In the genomic region with DNA sequence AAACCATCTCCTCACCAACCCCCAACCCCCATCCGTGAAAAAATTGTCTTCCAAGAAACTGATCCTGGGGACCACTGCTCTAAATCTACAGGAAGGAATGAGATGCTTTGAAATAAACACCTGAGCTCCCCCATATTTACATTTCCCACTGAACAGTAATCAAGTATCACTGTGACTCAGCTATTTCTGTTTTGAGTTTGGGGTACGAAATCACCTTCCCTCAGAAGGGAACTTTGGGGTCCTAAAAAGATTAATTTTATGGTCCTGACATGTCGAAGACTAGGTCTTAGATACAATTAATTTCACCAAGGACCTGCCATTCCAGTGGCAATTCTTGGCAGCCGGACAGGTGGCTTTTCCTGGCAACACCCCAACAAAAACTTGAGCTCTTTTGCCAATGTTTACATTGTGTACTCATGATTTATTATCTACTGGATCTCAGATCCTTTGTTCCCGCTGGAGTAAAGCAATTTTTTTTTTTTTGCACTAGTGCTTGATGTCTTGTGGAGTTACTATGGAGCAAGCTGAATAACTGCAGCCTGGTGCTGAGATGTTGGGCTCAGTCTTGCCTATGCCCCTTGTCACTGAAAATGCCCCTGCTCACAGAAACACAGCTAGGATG, we compare ENCODE assay signal across 1 cellular context.
TF ChIP-seq lines count a peak whose summit lies in the region.

No MANE protein-coding gene starts in this region.

TF ChIP-seq in HEK293, 187 proteins besides CTCF, POLR2A, EP300 and RAD21 (continued from another document and continues in another):
- TF ChIP-seq, protein P1, sequence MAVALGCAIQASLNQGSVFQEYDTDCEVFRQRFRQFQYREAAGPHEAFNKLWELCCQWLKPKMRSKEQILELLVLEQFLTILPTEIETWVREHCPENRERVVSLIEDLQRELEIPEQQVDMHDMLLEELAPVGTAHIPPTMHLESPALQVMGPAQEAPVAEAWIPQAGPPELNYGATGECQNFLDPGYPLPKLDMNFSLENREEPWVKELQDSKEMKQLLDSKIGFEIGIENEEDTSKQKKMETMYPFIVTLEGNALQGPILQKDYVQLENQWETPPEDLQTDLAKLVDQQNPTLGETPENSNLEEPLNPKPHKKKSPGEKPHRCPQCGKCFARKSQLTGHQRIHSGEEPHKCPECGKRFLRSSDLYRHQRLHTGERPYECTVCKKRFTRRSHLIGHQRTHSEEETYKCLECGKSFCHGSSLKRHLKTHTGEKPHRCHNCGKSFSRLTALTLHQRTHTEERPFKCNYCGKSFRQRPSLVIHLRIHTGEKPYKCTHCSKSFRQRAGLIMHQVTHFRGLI (tag by site-specific recombination; IDR thresholded peaks at IDR 0.05): 0 out of 2 replicates have a peak, but pooled peaks have one; percentile 53
- TF ChIP-seq, protein P2, sequence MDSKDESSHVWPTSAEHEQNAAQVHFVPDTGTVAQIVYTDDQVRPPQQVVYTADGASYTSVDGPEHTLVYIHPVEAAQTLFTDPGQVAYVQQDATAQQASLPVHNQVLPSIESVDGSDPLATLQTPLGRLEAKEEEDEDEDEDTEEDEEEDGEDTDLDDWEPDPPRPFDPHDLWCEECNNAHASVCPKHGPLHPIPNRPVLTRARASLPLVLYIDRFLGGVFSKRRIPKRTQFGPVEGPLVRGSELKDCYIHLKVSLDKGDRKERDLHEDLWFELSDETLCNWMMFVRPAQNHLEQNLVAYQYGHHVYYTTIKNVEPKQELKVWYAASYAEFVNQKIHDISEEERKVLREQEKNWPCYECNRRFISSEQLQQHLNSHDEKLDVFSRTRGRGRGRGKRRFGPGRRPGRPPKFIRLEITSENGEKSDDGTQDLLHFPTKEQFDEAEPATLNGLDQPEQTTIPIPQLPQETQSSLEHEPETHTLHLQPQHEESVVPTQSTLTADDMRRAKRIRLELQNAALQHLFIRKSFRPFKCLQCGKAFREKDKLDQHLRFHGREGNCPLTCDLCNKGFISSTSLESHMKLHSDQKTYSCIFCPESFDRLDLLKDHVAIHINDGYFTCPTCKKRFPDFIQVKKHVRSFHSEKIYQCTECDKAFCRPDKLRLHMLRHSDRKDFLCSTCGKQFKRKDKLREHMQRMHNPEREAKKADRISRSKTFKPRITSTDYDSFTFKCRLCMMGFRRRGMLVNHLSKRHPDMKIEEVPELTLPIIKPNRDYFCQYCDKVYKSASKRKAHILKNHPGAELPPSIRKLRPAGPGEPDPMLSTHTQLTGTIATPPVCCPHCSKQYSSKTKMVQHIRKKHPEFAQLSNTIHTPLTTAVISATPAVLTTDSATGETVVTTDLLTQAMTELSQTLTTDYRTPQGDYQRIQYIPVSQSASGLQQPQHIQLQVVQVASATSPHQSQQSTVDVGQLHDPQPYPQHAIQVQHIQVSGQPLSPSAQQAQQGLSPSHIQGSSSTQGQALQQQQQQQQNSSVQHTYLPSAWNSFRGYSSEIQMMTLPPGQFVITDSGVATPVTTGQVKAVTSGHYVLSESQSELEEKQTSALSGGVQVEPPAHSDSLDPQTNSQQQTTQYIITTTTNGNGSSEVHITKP (tag by site-specific recombination; IDR thresholded peaks at IDR 0.05): peak; percentile 52; the same call in 1 of the 2 replicates
- TF ChIP-seq ZNF548 (tag by site-specific recombination; IDR thresholded peaks at IDR 0.05) (no peak), ZBTB17 (tag by site-specific recombination; IDR thresholded peaks at IDR 0.05) (peak; percentile 72), ZNF394 (tag by site-specific recombination; IDR thresholded peaks at IDR 0.05; ENCODE audit: borderline replicate concordance) (peak; percentile 43; the same call in 1 of the 2 replicates), KLF7 (tag by site-specific recombination; IDR thresholded peaks at IDR 0.05; ENCODE audit: borderline replicate concordance) (no peak), ZNF175 (tag by site-specific recombination; IDR thresholded peaks at IDR 0.05) (no peak), ZNF626 (tag by site-specific recombination; IDR thresholded peaks at IDR 0.05) (no peak), ZBTB20 (tag by site-specific recombination; IDR thresholded peaks at IDR 0.05) (peak; percentile 67; the same call in 1 of the 2 replicates), ZNF366 (tag by site-specific recombination; conservative IDR thresholded peaks at IDR 0.05) (peak; percentile 94), ZNF830 (tag by site-specific recombination; IDR thresholded peaks at IDR 0.05; ENCODE audit: low read depth) (no peak), ZNF146 (tag by site-specific recombination; IDR thresholded peaks at IDR 0.05) (no peak), ZBTB21 (tag by site-specific recombination; IDR thresholded peaks at IDR 0.05) (peak; percentile 48; the same call in 1 of the 2 replicates), ZNF621 (tag by site-specific recombination; IDR thresholded peaks at IDR 0.05) (no peak), ZNF311 (tag by site-specific recombination; IDR thresholded peaks at IDR 0.05; ENCODE audit: borderline replicate concordance) (no peak), FEZF1 (tag by site-specific recombination; IDR thresholded peaks at IDR 0.05) (peak; percentile 96), ZNF561 (tag by site-specific recombination; IDR thresholded peaks at IDR 0.05; ENCODE audit: borderline replicate concordance) (peak; percentile 74; the same call in 1 of the 2 replicates), ZFP41 (tag by site-specific recombination; IDR thresholded peaks at IDR 0.05; ENCODE audit: borderline replicate concordance) (no peak), ZSCAN30 (tag by site-specific recombination; IDR thresholded peaks at IDR 0.05) (0 out of 2 replicates have a peak, but pooled peaks have one; percentile 12), ZIC2 (tag by site-specific recombination; IDR thresholded peaks at IDR 0.05) (peak; percentile 31; the same call in 1 of the 2 replicates), ZNF610 (tag by site-specific recombination; IDR thresholded peaks at IDR 0.05; ENCODE audit: borderline replicate concordance) (peak; percentile 71; the same call in 1 of the 2 replicates), SALL2 (tag by site-specific recombination; IDR thresholded peaks at IDR 0.05; ENCODE audit: borderline replicate concordance) (no peak), ZNF19 (tag by site-specific recombination; IDR thresholded peaks at IDR 0.05; ENCODE audit: low read depth) (no peak), ZNF843 (tag by site-specific recombination; IDR thresholded peaks at IDR 0.05) (peak; percentile 88), SCRT2 (tag by site-specific recombination; IDR thresholded peaks at IDR 0.05) (0 out of 2 replicates have a peak, but pooled peaks have one; percentile 58), YY1 (tag by site-specific recombination; IDR thresholded peaks at IDR 0.05) (no peak), WT1 (tag by site-specific recombination; IDR thresholded peaks at IDR 0.05) (peak; percentile 42; the same call in 1 of the 2 replicates), ZNF660 (tag by site-specific recombination; IDR thresholded peaks at IDR 0.05) (0 out of 2 replicates have a peak, but pooled peaks have one; percentile 54), ZNF530 (tag by site-specific recombination; IDR thresholded peaks at IDR 0.05; ENCODE audit: low read depth) (no peak)
- TF ChIP-seq, protein P3, sequence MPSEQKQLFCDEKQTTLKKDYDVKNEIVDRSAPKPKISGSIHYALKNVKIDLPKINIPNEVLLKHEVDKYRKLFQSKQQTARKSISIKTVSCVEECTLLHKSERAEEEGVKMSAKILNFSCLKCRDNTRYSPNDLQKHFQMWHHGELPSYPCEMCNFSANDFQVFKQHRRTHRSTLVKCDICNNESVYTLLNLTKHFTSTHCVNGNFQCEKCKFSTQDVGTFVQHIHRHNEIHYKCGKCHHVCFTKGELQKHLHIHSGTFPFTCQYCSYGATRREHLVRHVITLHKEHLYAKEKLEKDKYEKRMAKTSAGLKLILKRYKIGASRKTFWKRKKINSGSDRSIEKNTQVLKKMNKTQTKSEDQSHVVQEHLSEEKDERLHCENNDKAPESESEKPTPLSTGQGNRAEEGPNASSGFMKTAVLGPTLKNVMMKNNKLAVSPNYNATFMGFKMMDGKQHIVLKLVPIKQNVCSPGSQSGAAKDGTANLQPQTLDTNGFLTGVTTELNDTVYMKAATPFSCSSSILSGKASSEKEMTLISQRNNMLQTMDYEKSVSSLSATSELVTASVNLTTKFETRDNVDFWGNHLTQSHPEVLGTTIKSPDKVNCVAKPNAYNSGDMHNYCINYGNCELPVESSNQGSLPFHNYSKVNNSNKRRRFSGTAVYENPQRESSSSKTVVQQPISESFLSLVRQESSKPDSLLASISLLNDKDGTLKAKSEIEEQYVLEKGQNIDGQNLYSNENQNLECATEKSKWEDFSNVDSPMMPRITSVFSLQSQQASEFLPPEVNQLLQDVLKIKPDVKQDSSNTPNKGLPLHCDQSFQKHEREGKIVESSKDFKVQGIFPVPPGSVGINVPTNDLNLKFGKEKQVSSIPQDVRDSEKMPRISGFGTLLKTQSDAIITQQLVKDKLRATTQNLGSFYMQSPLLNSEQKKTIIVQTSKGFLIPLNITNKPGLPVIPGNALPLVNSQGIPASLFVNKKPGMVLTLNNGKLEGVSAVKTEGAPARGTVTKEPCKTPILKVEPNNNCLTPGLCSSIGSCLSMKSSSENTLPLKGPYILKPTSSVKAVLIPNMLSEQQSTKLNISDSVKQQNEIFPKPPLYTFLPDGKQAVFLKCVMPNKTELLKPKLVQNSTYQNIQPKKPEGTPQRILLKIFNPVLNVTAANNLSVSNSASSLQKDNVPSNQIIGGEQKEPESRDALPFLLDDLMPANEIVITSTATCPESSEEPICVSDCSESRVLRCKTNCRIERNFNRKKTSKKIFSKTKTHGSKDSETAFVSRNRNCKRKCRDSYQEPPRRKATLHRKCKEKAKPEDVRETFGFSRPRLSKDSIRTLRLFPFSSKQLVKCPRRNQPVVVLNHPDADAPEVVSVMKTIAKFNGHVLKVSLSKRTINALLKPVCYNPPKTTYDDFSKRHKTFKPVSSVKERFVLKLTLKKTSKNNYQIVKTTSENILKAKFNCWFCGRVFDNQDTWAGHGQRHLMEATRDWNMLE (tag by site-specific recombination; conservative IDR thresholded peaks at IDR 0.05; ENCODE audit: low read depth): 0 out of 2 replicates have a peak, but pooled peaks have one; percentile 22
- TF ChIP-seq, protein P4, sequence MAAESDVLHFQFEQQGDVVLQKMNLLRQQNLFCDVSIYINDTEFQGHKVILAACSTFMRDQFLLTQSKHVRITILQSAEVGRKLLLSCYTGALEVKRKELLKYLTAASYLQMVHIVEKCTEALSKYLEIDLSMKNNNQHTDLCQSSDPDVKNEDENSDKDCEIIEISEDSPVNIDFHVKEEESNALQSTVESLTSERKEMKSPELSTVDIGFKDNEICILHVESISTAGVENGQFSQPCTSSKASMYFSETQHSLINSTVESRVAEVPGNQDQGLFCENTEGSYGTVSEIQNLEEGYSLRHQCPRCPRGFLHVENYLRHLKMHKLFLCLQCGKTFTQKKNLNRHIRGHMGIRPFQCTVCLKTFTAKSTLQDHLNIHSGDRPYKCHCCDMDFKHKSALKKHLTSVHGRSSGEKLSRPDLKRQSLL (tag by site-specific recombination; IDR thresholded peaks at IDR 0.05): 0 out of 2 replicates have a peak, but pooled peaks have one; percentile 42
- TF ChIP-seq, protein P5, sequence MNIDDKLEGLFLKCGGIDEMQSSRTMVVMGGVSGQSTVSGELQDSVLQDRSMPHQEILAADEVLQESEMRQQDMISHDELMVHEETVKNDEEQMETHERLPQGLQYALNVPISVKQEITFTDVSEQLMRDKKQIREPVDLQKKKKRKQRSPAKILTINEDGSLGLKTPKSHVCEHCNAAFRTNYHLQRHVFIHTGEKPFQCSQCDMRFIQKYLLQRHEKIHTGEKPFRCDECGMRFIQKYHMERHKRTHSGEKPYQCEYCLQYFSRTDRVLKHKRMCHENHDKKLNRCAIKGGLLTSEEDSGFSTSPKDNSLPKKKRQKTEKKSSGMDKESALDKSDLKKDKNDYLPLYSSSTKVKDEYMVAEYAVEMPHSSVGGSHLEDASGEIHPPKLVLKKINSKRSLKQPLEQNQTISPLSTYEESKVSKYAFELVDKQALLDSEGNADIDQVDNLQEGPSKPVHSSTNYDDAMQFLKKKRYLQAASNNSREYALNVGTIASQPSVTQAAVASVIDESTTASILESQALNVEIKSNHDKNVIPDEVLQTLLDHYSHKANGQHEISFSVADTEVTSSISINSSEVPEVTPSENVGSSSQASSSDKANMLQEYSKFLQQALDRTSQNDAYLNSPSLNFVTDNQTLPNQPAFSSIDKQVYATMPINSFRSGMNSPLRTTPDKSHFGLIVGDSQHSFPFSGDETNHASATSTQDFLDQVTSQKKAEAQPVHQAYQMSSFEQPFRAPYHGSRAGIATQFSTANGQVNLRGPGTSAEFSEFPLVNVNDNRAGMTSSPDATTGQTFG (tag by site-specific recombination; IDR thresholded peaks at IDR 0.05; ENCODE audit: borderline replicate concordance): no peak
- TF ChIP-seq, protein P6, sequence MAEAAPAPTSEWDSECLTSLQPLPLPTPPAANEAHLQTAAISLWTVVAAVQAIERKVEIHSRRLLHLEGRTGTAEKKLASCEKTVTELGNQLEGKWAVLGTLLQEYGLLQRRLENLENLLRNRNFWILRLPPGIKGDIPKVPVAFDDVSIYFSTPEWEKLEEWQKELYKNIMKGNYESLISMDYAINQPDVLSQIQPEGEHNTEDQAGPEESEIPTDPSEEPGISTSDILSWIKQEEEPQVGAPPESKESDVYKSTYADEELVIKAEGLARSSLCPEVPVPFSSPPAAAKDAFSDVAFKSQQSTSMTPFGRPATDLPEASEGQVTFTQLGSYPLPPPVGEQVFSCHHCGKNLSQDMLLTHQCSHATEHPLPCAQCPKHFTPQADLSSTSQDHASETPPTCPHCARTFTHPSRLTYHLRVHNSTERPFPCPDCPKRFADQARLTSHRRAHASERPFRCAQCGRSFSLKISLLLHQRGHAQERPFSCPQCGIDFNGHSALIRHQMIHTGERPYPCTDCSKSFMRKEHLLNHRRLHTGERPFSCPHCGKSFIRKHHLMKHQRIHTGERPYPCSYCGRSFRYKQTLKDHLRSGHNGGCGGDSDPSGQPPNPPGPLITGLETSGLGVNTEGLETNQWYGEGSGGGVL (tag by site-specific recombination; IDR thresholded peaks at IDR 0.05): peak; percentile 21
- TF ChIP-seq, protein P7, sequence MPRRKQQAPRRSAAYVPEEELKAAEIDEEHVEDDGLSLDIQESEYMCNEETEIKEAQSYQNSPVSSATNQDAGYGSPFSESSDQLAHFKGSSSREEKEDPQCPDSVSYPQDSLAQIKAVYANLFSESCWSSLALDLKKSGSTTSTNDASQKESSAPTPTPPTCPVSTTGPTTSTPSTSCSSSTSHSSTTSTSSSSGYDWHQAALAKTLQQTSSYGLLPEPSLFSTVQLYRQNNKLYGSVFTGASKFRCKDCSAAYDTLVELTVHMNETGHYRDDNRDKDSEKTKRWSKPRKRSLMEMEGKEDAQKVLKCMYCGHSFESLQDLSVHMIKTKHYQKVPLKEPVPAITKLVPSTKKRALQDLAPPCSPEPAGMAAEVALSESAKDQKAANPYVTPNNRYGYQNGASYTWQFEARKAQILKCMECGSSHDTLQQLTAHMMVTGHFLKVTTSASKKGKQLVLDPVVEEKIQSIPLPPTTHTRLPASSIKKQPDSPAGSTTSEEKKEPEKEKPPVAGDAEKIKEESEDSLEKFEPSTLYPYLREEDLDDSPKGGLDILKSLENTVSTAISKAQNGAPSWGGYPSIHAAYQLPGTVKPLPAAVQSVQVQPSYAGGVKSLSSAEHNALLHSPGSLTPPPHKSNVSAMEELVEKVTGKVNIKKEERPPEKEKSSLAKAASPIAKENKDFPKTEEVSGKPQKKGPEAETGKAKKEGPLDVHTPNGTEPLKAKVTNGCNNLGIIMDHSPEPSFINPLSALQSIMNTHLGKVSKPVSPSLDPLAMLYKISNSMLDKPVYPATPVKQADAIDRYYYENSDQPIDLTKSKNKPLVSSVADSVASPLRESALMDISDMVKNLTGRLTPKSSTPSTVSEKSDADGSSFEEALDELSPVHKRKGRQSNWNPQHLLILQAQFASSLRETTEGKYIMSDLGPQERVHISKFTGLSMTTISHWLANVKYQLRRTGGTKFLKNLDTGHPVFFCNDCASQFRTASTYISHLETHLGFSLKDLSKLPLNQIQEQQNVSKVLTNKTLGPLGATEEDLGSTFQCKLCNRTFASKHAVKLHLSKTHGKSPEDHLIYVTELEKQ (tag by site-specific recombination; IDR thresholded peaks at IDR 0.05; ENCODE audit: borderline replicate concordance): peak; percentile 93
